In the genomic region with DNA sequence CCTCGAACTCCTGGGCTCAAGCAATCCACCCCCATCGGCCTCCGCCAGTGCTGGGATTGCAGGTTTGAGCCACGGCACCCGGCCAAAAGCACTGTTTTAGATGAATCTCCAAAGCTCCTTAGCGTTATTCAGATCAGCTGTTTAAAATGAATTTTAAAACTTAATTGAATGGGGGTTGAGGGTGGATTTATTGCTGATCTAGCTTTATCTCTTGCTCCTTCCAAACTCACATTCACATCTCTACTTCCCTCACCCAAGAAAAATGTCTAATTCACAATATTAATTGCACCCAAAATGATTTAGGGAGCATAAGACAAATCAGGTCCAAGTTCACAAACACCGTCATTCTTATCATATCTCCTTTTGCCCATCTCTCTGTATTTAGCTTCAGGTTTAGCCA, we compare ENCODE assay signal across 1 cellular context.
TF ChIP-seq lines count a peak whose summit lies in the region.

No MANE protein-coding gene starts in this region.

TF ChIP-seq in IMR-90, 13 proteins besides CTCF, POLR2A, EP300 and RAD21 (continued from another document):
- TF ChIP-seq ELK1 (IDR thresholded peaks at IDR 0.05; ENCODE audit: borderline replicate concordance, low read depth, low read length): no peak
- TF ChIP-seq SMC3 (IDR thresholded peaks at IDR 0.05; ENCODE audit: low read depth, low read length): no peak
